ENCODE assay signal across 8 cellular contexts in genomic region chr9:101399641-101399965, GRCh38. TPM values are rescaled to one million over a fixed set of nuclear protein-coding genes. Genes with fewer than 3 reads are reported as not detected.
DNase-seq lines count a peak whose midpoint lies in the region; ATAC-seq, FAIRE-seq and TF ChIP-seq lines count a peak whose summit lies in the region.

No MANE protein-coding gene starts in this region.

- TF ChIP-seq RAD21 in A549 (conservative IDR thresholded peaks at IDR 0.05 in 1 of 2, IDR thresholded peaks at IDR 0.05 in 1 of 2): no peak

- H4K91ac ChIP-seq in mesenchymal stem cell (ENCODE audit: low read length): no peak overlapping the region

- H3K4me1 ChIP-seq in A549 (peaks cover 10% of the 10 kb centered on the region; the same call in 1 of the 3 replicates), HUES64 (ENCODE audit: insufficient read depth, low read length) (peaks cover 10% of the 10 kb centered on the region), mesenchymal stem cell (ENCODE audit: control insufficient read depth, insufficient read depth, low read depth, low read length) (peaks cover 3% of the 10 kb centered on the region)

- no peak for TF ChIP-seq CTCF in A549 (IDR thresholded peaks at IDR 0.05)
- no peak for TF ChIP-seq CTCF in astrocyte of the spinal cord (IDR thresholded peaks at IDR 0.05; ENCODE audit: low read depth, low read length)
- TF ChIP-seq CTCF in RWPE1 (conservative IDR thresholded peaks at IDR 0.05; ENCODE audit: low read depth): no peak

- no peak for TF ChIP-seq POLR2A in A549 (IDR thresholded peaks at IDR 0.05; ENCODE audit: low read length)

- peaks cover 69% of the 10 kb centered on the region for H3K36me3 ChIP-seq in HUES64 (ENCODE audit: insufficient read depth, low read length)
- H3K36me3 ChIP-seq in mesenchymal stem cell (ENCODE audit: control insufficient read depth in 1 of 2, insufficient read depth in 2 of 2, low read depth in 1 of 2, low read length in 2 of 2): peaks cover 7 to 59% of the 10 kb centered on the region in 2 experiments

- WGBS in A549 (ENCODE audit: missing lambda C conversion rate): 75% methylated on average over 2 of the region's 2 CpGs
- WGBS in HUES64: 74% methylated on average over 2 of the region's 2 CpGs
- WGBS in mesenchymal stem cell: 40% methylated on average over 1 of the region's 2 CpGs

- no peak for FAIRE-seq in A549 (lab: Jason Lieb, UNC)

- peak overlapping the region; percentile 56 for H3K4me3 ChIP-seq in A549
- H3K4me3 ChIP-seq in HUES64 (ENCODE audit: low read length): peak overlapping the region; percentile 93
- peak overlapping the region; percentile 59 for H3K4me3 ChIP-seq in astrocyte of the spinal cord (ENCODE audit: low read depth, low read length)
- H3K4me3 ChIP-seq in mesenchymal stem cell (ENCODE audit: insufficient read depth in 1 of 2, low read depth in 1 of 2, low read length in 2 of 2): peak overlapping the region in 1 of 2 experiments; percentile 98

- H3K27me3 ChIP-seq in HUES64 (ENCODE audit: insufficient read depth, low read length): no peaks in the 10 kb centered on the region
- no peaks in the 10 kb centered on the region for H3K27me3 ChIP-seq in mesenchymal stem cell (ENCODE audit: control insufficient read depth in 1 of 2, insufficient read depth in 1 of 2, low read length in 2 of 2)

- POLR2A ChIA-PET in A549 (lab: Yijun Ruan, JAX) (no interaction called here), RWPE1 (lab: Yijun Ruan, JAX; ENCODE audit: low non-redundant PET) (no interaction called here)

- H2AK5ac ChIP-seq in mesenchymal stem cell (ENCODE audit: low read length, severe bottlenecking): no peak overlapping the region

- H3K9me3 ChIP-seq in A549: peaks cover 63% of the 10 kb centered on the region
- H3K9me3 ChIP-seq in HUES64 (ENCODE audit: insufficient read depth, low read depth, low read length): peaks cover 15% of the 10 kb centered on the region; the same call in 1 of the 2 replicates
- peaks cover 38% of the 10 kb centered on the region for H3K9me3 ChIP-seq in mesenchymal stem cell (ENCODE audit: control insufficient read depth, low read length)

- DNase-seq in A549 (ENCODE audit: low read depth in 1 of 2, low spot score in 1 of 2) (no peak), astrocyte of the spinal cord (ENCODE audit: low read depth, low spot score) (no peak), mesenchymal stem cell (peak; percentile 25), NCI-H1105 (lab: John Stamatoyannopoulos, UW) (no peak), DMS53 treated with DMSO at 0.1 percent for 48 hours (lab: John Stamatoyannopoulos, UW; ENCODE audit: unreplicated experiment) (no peak), RWPE1 (ENCODE audit: low spot score) (no peak)

- peak overlapping the region; percentile 94 for H3K4me2 ChIP-seq in A549
- peak overlapping the region; percentile 85 for H3K4me2 ChIP-seq in mesenchymal stem cell (ENCODE audit: low read length, poor library complexity, severe bottlenecking)

- in situ Hi-C loops in astrocyte of the spinal cord (cut with HindIII; ENCODE audit: low sequenced_read_pairs): no loop called here

- H3K9ac ChIP-seq in HUES64 (ENCODE audit: low read depth, low read length) (peak overlapping the region; percentile 76; the same call in 1 of the 2 replicates), mesenchymal stem cell (ENCODE audit: low read length) (peak overlapping the region; percentile 99)

- H3K23ac ChIP-seq in mesenchymal stem cell (ENCODE audit: low read length in 2 of 2): no peak overlapping the region

- no peak overlapping the region for H2BK15ac ChIP-seq in mesenchymal stem cell (ENCODE audit: low read depth, poor library complexity, severe bottlenecking)

- no peak for ATAC-seq in A549
- no peak for ATAC-seq in GM21423 (IDR thresholded peaks at IDR 0.05; ENCODE audit: unreplicated experiment)

- H3K27ac ChIP-seq in A549: peak overlapping the region; percentile 80 to 95
- H3K27ac ChIP-seq in HUES64 (ENCODE audit: low read depth, low read length): no peak overlapping the region
- H3K27ac ChIP-seq in mesenchymal stem cell (ENCODE audit: low read length, poor library complexity, severe bottlenecking): no peak overlapping the region
- no peak overlapping the region for H3K27ac ChIP-seq in RWPE1

- no peak overlapping the region for H3K18ac ChIP-seq in mesenchymal stem cell (ENCODE audit: low read depth in 1 of 2, low read length in 2 of 2)

- H2BK12ac ChIP-seq in mesenchymal stem cell (ENCODE audit: low read length in 2 of 2): no peak overlapping the region

- H2AFZ ChIP-seq in mesenchymal stem cell (ENCODE audit: low read depth, low read length): no peak overlapping the region

- TF ChIP-seq EP300 in A549 (IDR thresholded peaks at IDR 0.05): no peak

- no peak overlapping the region for H3K4ac ChIP-seq in mesenchymal stem cell (ENCODE audit: low read depth in 1 of 2, low read length in 2 of 2)

- H3K79me1 ChIP-seq in mesenchymal stem cell (replicated peaks; ENCODE audit: low read length, poor library complexity, severe bottlenecking): peaks cover 20% of the 10 kb centered on the region

- no peak overlapping the region for H2BK5ac ChIP-seq in mesenchymal stem cell (ENCODE audit: low read depth, low read length, poor library complexity, severe bottlenecking)

- H4K8ac ChIP-seq in mesenchymal stem cell (ENCODE audit: low read length): no peak overlapping the region

- H3K14ac ChIP-seq in mesenchymal stem cell (ENCODE audit: low read length in 2 of 2): no peak overlapping the region

- CTCF ChIA-PET in A549 (lab: Yijun Ruan, JAX): interaction anchor here (1.1 to 1.4 kb wide), 3 partner anchors 45 to 131 kb away, joined by 3 to 4 read pairs (median 3); no protein-coding TSS in a partner anchor
- CTCF ChIA-PET in RWPE1 (lab: Yijun Ruan, JAX): interaction anchor here (0.6 to 0.7 kb wide), 3 partner anchors 15 to 61 kb away, joined by 3 to 5 read pairs (median 3); no protein-coding TSS in a partner anchor

- H2BK120ac ChIP-seq in mesenchymal stem cell (ENCODE audit: low read depth, low read length): no peak overlapping the region

TF ChIP-seq in A549, 52 proteins besides CTCF, POLR2A, EP300 and RAD21 (continues in another document):
- TF ChIP-seq SREBF2 (IDR thresholded peaks at IDR 0.05) (no peak), HEYL (CRISPR knock-in tag; IDR thresholded peaks at IDR 0.05) (no peak), ESRRA (IDR thresholded peaks at IDR 0.05; ENCODE audit: borderline replicate concordance, low read length) (no peak), MYC (IDR thresholded peaks at IDR 0.05; ENCODE audit: borderline replicate concordance, low read length) (no peak), EHMT2 (IDR thresholded peaks at IDR 0.05; ENCODE audit: low read depth) (no peak), HOXB5 (CRISPR knock-in tag; IDR thresholded peaks at IDR 0.05) (no peak), GATA3 (IDR thresholded peaks at IDR 0.05; ENCODE audit: borderline replicate concordance) (no peak), KDM5A (IDR thresholded peaks at IDR 0.05) (no peak)
- TF ChIP-seq, protein P1, sequence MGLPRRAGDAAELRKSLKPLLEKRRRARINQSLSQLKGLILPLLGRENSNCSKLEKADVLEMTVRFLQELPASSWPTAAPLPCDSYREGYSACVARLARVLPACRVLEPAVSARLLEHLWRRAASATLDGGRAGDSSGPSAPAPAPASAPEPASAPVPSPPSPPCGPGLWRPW (IDR thresholded peaks at IDR 0.05): no peak
- TF ChIP-seq, protein P2, sequence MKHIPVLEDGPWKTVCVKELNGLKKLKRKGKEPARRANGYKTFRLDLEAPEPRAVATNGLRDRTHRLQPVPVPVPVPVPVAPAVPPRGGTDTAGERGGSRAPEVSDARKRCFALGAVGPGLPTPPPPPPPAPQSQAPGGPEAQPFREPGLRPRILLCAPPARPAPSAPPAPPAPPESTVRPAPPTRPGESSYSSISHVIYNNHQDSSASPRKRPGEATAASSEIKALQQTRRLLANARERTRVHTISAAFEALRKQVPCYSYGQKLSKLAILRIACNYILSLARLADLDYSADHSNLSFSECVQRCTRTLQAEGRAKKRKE (CRISPR knock-in tag; IDR thresholded peaks at IDR 0.05; ENCODE audit: low read depth): no peak

RNA-seq across cellular contexts. Expression of gene ZNF189, which starts 1.0 kb away (rescaled TPM):
- polyA plus RNA-seq in A549 (2011; rRNA removed) (13.9 and 14.0 TPM in 2 replicates), A549 (2017; fragmentation: RNase III; extraction: RNeasy Plus Mini Kit Qiagen cat#74134 plus additional on column Dnase treatment) (8.3 to 9.6 TPM (median 8.8 TPM) in 3 replicates)
- 1.2 and 1.3 TPM in 2 replicates for polyA plus RNA-seq in A549 (2012; cell fraction: cytosol; rRNA removed)
- polyA plus RNA-seq in A549 (2012; cell fraction: nucleus; rRNA removed): 1.3 and 2.3 TPM in 2 replicates
- 5.4 and 6.5 TPM in 2 replicates for polyA minus RNA-seq in A549 (2011; rRNA and poly(A)+ RNA removed)
- polyA plus RNA-seq in HUES64 (2013, experiment 1 of 2): 9.3 TPM
- polyA plus RNA-seq in HUES64 (2013, experiment 2 of 2): 10.3 TPM
- polyA plus RNA-seq in mesenchymal stem cell (2013, experiment 1 of 2): 5.5 TPM
- 5.8 TPM for polyA plus RNA-seq in mesenchymal stem cell (2013, experiment 2 of 2)

RNA-seq across cellular contexts. Expression of gene MRPL50, which starts 1.2 kb away (rescaled TPM):
- polyA plus RNA-seq in A549 (2011; rRNA removed) (37.6 and 42.5 TPM in 2 replicates), A549 (2017; fragmentation: RNase III; extraction: RNeasy Plus Mini Kit Qiagen cat#74134 plus additional on column Dnase treatment) (23.7 to 24.7 TPM (median 23.9 TPM) in 3 replicates)
- polyA plus RNA-seq in A549 (2012; cell fraction: cytosol; rRNA removed): 7.7 and 8.3 TPM in 2 replicates
- 2.0 and 3.6 TPM in 2 replicates for polyA plus RNA-seq in A549 (2012; cell fraction: nucleus; rRNA removed)
- polyA minus RNA-seq in A549 (2011; rRNA and poly(A)+ RNA removed): 2.1 and 2.7 TPM in 2 replicates
- polyA plus RNA-seq in HUES64 (2013, experiment 1 of 2): 22.5 TPM
- 23.3 TPM for polyA plus RNA-seq in HUES64 (2013, experiment 2 of 2)
- polyA plus RNA-seq in mesenchymal stem cell (2013, experiment 1 of 2): 10.3 TPM
- 10.9 TPM for polyA plus RNA-seq in mesenchymal stem cell (2013, experiment 2 of 2)

RNA-seq across cellular contexts. Expression of gene BAAT, which starts 14.8 kb away (rescaled TPM):
- polyA plus RNA-seq in A549 (2011; rRNA removed) (9.1 TPM in 2 replicates), A549 (2017; fragmentation: RNase III; extraction: RNeasy Plus Mini Kit Qiagen cat#74134 plus additional on column Dnase treatment) (10.1 to 13.6 TPM (median 10.9 TPM) in 3 replicates)
- 1.9 and 2.3 TPM in 2 replicates for polyA plus RNA-seq in A549 (2012; cell fraction: cytosol; rRNA removed)
- 2.2 and 4.3 TPM in 2 replicates for polyA plus RNA-seq in A549 (2012; cell fraction: nucleus; rRNA removed)
- polyA minus RNA-seq in A549 (2011; rRNA and poly(A)+ RNA removed): 6.2 and 6.7 TPM in 2 replicates
- 0.10 TPM for polyA plus RNA-seq in HUES64 (2013, experiment 1 of 2)
- polyA plus RNA-seq in HUES64 (2013, experiment 2 of 2): 0.13 TPM
- polyA plus RNA-seq in mesenchymal stem cell (2013, experiment 1 of 2): 0.03 TPM
- 0.01 TPM for polyA plus RNA-seq in mesenchymal stem cell (2013, experiment 2 of 2)

RNA-seq across cellular contexts. Expression of gene ALDOB, which starts 36.0 kb away (rescaled TPM):
- polyA plus RNA-seq in A549 (2011; rRNA removed): 0.07 TPM in 1 of 2 replicates, not detected in the other
- 0.03 TPM in 1 of 2 replicates, not detected in the other for polyA plus RNA-seq in A549 (2012; cell fraction: cytosol; rRNA removed)
- polyA plus RNA-seq in A549 (2012; cell fraction: nucleus; rRNA removed): not detected in 2 replicates
- polyA plus RNA-seq in A549 (2017; fragmentation: RNase III; extraction: RNeasy Plus Mini Kit Qiagen cat#74134 plus additional on column Dnase treatment): not detected in 3 replicates
- not detected in 2 replicates for polyA minus RNA-seq in A549 (2011; rRNA and poly(A)+ RNA removed)
- polyA plus RNA-seq in HUES64 (2013, experiment 1 of 2): not detected
- polyA plus RNA-seq in HUES64 (2013, experiment 2 of 2): 0.19 TPM
- not detected for polyA plus RNA-seq in mesenchymal stem cell (2013, experiment 1 of 2)
- 0.03 TPM for polyA plus RNA-seq in mesenchymal stem cell (2013, experiment 2 of 2)

Comparison
In these comparisons a context has a peak if more than half of its experiments do, and no peak if none do; other contexts are left out.
1. H3K27ac ChIP-seq: peak in A549 (2 of 2); none in HUES64 (single experiment), mesenchymal stem cell (single experiment) and RWPE1 (single experiment).